ENCODE assay signal across 9 cellular contexts in genomic region chr6:112037783-112038216, GRCh38. TPM values are rescaled to one million over a fixed set of nuclear protein-coding genes. Genes with fewer than 3 reads are reported as not detected.
DNase-seq lines count a peak whose midpoint lies in the region; ATAC-seq and TF ChIP-seq lines count a peak whose summit lies in the region.
"Had no signal": no experiment of that assay in that cellular context is flagged by ENCODE, and none has a peak within 500 bp of the region (broad histone marks: within the 10 kb centered on the region; RNA-seq: fewer than 3 reads in every experiment).

No MANE protein-coding gene starts in this region.

- H3K4me3 ChIP-seq in CD4-positive, alpha-beta memory T cell (ENCODE audit: low read length in 2 of 2) = no peak overlapping the region

- peaks cover 74% of the 10 kb centered on the region for H3K4me1 Mint-ChIP-seq in activated naive CD8-positive, alpha-beta T cell treated with anti-CD3 and anti-CD28 coated beads for 36 hours
- peaks cover 35 to 58% (median 46%) of the 10 kb centered on the region in 4 donors for H3K4me1 Mint-ChIP-seq in CD4-positive, alpha-beta memory T cell

- TF ChIP-seq CTCF in GM10266 (IDR thresholded peaks at IDR 0.05; ENCODE audit: control insufficient read depth, insufficient read depth, low read depth, missing control alignments) = no peak

- H3K27ac Mint-ChIP-seq in activated naive CD8-positive, alpha-beta T cell treated with anti-CD3 and anti-CD28 coated beads for 36 hours = peak overlapping the region; percentile 60
- H3K27ac Mint-ChIP-seq in CD4-positive, alpha-beta memory T cell = no peak overlapping the region

- no peak overlapping the region for H3K4me3 Mint-ChIP-seq in activated naive CD8-positive, alpha-beta T cell treated with anti-CD3 and anti-CD28 coated beads for 36 hours
- H3K4me3 Mint-ChIP-seq in CD4-positive, alpha-beta memory T cell = no peak overlapping the region

- DNase-seq in HCEC 1CT = peak; percentile 87
- DNase-seq in activated naive CD8-positive, alpha-beta T cell treated with anti-CD3 and anti-CD28 coated beads for 36 hours = peak; percentile 36
- peak; percentile 76 for DNase-seq in left cardiac atrium
- peak; percentile 54 for DNase-seq in stimulated activated naive CD8-positive, alpha-beta T cell treated with anti-CD3 and anti-CD28 coated beads, Interleukin-15, Interleukin-2, amounts not matched to agents 100 U/mL and 50 U/mL, for 24 hours
- no peak for DNase-seq in CD4-positive, alpha-beta memory T cell
- DNase-seq in stimulated activated naive CD4-positive, alpha-beta T cell treated with Interleukin-2 at 50 U/mL for 16 hours (lab: John Stamatoyannopoulos, UW) = no peak
- DNase-seq in GM10266 (ENCODE audit: extremely low spot score) = no peak

- H3K27ac ChIP-seq in CD4-positive, alpha-beta memory T cell (ENCODE audit: low read depth, low read length) = no peak overlapping the region

- intact Hi-C loops in left cardiac atrium (cut with DNase I) = no loop called here
- intact Hi-C loops in CD4-positive, alpha-beta memory T cell (cut with micrococcal nuclease) = no loop called here

- no peaks in the 10 kb centered on the region for H3K9me3 Mint-ChIP-seq in activated naive CD8-positive, alpha-beta T cell treated with anti-CD3 and anti-CD28 coated beads for 36 hours
- no peaks in the 10 kb centered on the region for H3K9me3 Mint-ChIP-seq in CD4-positive, alpha-beta memory T cell

- peaks cover 42% of the 10 kb centered on the region for H3K4me1 ChIP-seq in CD4-positive, alpha-beta memory T cell (ENCODE audit: insufficient read depth, low read length)

- ATAC-seq in left cardiac atrium = peak; percentile 88 to 94
- ATAC-seq in stimulated activated naive CD8-positive, alpha-beta T cell treated with anti-CD3 and anti-CD28 coated beads, Interleukin-15, Interleukin-2, amounts not matched to agents 100 U/mL and 50 U/mL, for 24 hours = peak; percentile 61
- ATAC-seq in HG02678 (IDR thresholded peaks at IDR 0.05; ENCODE audit: unreplicated experiment) = no peak

- POLR2A ChIA-PET in CD4-positive, alpha-beta memory T cell (lab: Charles Lee; ENCODE audit: partially characterized antibody) = interaction anchor here (1.1 to 2.0 kb wide), 3 partner anchors 10 to 20 kb away, joined by 3 to 7 read pairs (median 6); no protein-coding TSS in a partner anchor

- no peaks in the 10 kb centered on the region for H3K27me3 ChIP-seq in CD4-positive, alpha-beta memory T cell (ENCODE audit: insufficient read depth, low read length)

- CTCF ChIA-PET in CD4-positive, alpha-beta memory T cell (lab: Charles Lee; ENCODE audit: partially characterized antibody) = interaction anchor here (1.8 to 12.6 kb wide), 3 partner anchors 10 to 24 kb away, joined by 9 to 619 read pairs (median 138); no protein-coding TSS in a partner anchor

- H3K36me3 Mint-ChIP-seq in activated naive CD8-positive, alpha-beta T cell treated with anti-CD3 and anti-CD28 coated beads for 36 hours = peaks cover 5% of the 10 kb centered on the region
- H3K36me3 Mint-ChIP-seq in CD4-positive, alpha-beta memory T cell = no peaks in the 10 kb centered on the region

- no peaks in the 10 kb centered on the region for H3K9me3 ChIP-seq in CD4-positive, alpha-beta memory T cell (ENCODE audit: control insufficient read depth in 1 of 2, low read length in 2 of 2)

- no peaks in the 10 kb centered on the region for H3K36me3 ChIP-seq in CD4-positive, alpha-beta memory T cell (ENCODE audit: insufficient read depth, low read length)

- H3K27me3 Mint-ChIP-seq in activated naive CD8-positive, alpha-beta T cell treated with anti-CD3 and anti-CD28 coated beads for 36 hours = no peaks in the 10 kb centered on the region
- no peaks in the 10 kb centered on the region for H3K27me3 Mint-ChIP-seq in CD4-positive, alpha-beta memory T cell

RNA-seq across cellular contexts. Expression of gene CCN6, which starts 16.1 kb away (rescaled TPM):
- under 1 TPM; 0.19 to 0.30 TPM for total RNA-seq in activated naive CD8-positive, alpha-beta T cell treated with anti-CD3 and anti-CD28 coated beads for 36 hours
- not detected for total RNA-seq in left cardiac atrium
- not detected for total RNA-seq in CD4-positive, alpha-beta memory T cell
- polyA plus RNA-seq in CD4-positive, alpha-beta memory T cell = under 1 TPM in 1 of 2 donors, not detected in 1; 0.09 TPM
- total RNA-seq: T-helper 1 cell treated with Interleukin-12 subunit alpha and Interleukin-12 subunit beta and Interleukin-4 antibody, amounts not matched to agents 30 ng/mL and 1 ng/mL, for 36 hours had no signal

RNA-seq across cellular contexts. Expression of gene TUBE1, which starts 49.5 kb away (rescaled TPM):
- 10 to 100 TPM; 30.3 to 31.1 TPM for total RNA-seq in activated naive CD8-positive, alpha-beta T cell treated with anti-CD3 and anti-CD28 coated beads for 36 hours
- total RNA-seq in left cardiac atrium = 10 to 100 TPM; 18.4 to 23.1 TPM
- 10 to 100 TPM; 40.6 to 45.2 TPM for total RNA-seq in CD4-positive, alpha-beta memory T cell
- 10 to 100 TPM; 15.6 to 19.0 TPM for polyA plus RNA-seq in CD4-positive, alpha-beta memory T cell

RNA-seq across cellular contexts. Expression of gene FAM229B, which starts 49.6 kb away (rescaled TPM):
- total RNA-seq in activated naive CD8-positive, alpha-beta T cell treated with anti-CD3 and anti-CD28 coated beads for 36 hours = 1 to 10 TPM; 7.9 to 8.7 TPM
- total RNA-seq in left cardiac atrium = 10 to 100 TPM; 47.6 to 49.4 TPM
- 1 to 10 TPM; 1.7 to 1.9 TPM for total RNA-seq in CD4-positive, alpha-beta memory T cell
- 1 to 10 TPM; 3.8 to 7.6 TPM for polyA plus RNA-seq in CD4-positive, alpha-beta memory T cell

Comparison
In these comparisons a context has a peak if more than half of its experiments do, and no peak if none do; other contexts are left out.
1. DNase-seq: peak in HCEC 1CT (single experiment), activated naive CD8-positive, alpha-beta T cell treated with anti-CD3 and anti-CD28 coated beads for 36 hours (single experiment), left cardiac atrium (single experiment) and stimulated activated naive CD8-positive, alpha-beta T cell treated with anti-CD3 and anti-CD28 coated beads, Interleukin-15, Interleukin-2, amounts not matched to agents 100 U/mL and 50 U/mL, for 24 hours (single experiment); none in CD4-positive, alpha-beta memory T cell (0 of 5), stimulated activated naive CD4-positive, alpha-beta T cell treated with Interleukin-2 at 50 U/mL for 16 hours (single experiment) and GM10266 (single experiment).
2. RNA of gene FAM229B, which starts 49.6 kb away (total RNA-seq): 47.6 to 49.4 TPM in left cardiac atrium; 7.9 to 8.7 TPM in activated naive CD8-positive, alpha-beta T cell treated with anti-CD3 and anti-CD28 coated beads for 36 hours and 1.7 to 1.9 TPM in CD4-positive, alpha-beta memory T cell; every median in the first group is over 4 times any median in the second.